Comparison of ENCODE assay signal across 16 cellular contexts in the genomic region with DNA sequence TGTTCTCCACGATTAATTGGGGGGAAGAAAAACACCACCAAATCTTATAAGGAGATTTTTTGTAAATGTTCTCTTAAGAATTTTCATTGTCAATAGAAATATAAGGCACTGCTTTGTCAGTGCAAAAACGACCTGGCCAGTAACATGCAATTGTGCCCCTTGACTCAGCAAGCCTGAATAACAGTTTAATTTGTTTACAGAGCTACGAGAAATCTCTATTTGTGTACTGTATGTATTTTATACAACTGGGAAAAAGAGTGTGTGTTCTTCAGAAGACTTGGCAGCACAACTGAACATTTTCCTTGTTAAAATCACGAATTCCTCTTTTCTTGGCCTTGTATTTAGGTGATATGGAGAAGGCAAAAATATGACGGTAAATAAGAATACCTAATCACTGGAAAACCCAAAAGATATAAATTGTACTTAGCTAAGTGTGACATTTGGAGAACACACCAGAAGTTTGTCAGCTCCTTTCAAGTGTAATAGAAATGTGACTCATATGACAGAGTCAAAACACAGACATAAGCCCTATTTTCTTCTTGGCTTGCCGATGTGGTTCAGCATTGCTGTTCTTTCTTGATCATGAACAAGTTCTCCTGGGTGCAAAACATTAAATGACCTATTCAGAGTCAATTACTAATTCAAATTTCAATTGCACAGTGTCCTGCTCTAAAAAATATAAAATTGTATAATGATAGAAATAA.
A peak's percentile ranks its signal among the peaks of the same experiment; 100 is the strongest.
DNase-seq lines count a peak whose midpoint lies in the region; ATAC-seq, FAIRE-seq and TF ChIP-seq lines count a peak whose summit lies in the region.
"Had no signal": no experiment of that assay in that cellular context is flagged by ENCODE, and none has a peak within 500 bp of the region (broad histone marks: within the 10 kb centered on the region; RNA-seq: fewer than 3 reads in every experiment).

No MANE protein-coding gene starts in this region.

- no peak for FAIRE-seq in H1 (lab: Jason Lieb, UNC)
- FAIRE-seq: GM12892 had no signal

- H2AFZ ChIP-seq in GM23248: peak overlapping the region; percentile 60
- H2AFZ ChIP-seq in H1 (ENCODE audit: low read length): 0 out of 2 replicates have a peak overlapping the region, but pooled peaks have one; percentile 52
- H2AFZ ChIP-seq in neuronal stem cell (ENCODE audit: low read length): peak overlapping the region; percentile 64

- H3K79me2 ChIP-seq in GM23248 (ENCODE audit: insufficient read depth) (no peaks in the 10 kb centered on the region), H1 (ENCODE audit: control insufficient read depth in 1 of 2, insufficient read depth in 2 of 2, low read length in 2 of 2) (no peaks in the 10 kb centered on the region)

- H4K91ac ChIP-seq in H1 (replicated peaks; ENCODE audit: insufficient read length, low read length): no peak overlapping the region
- H4K91ac ChIP-seq in neuronal stem cell (ENCODE audit: low read depth, low read length, poor library complexity): no peak overlapping the region

- H3K18ac ChIP-seq in H1 (ENCODE audit: extremely low read depth, low read length) (no peak overlapping the region), neuronal stem cell (ENCODE audit: low read length) (no peak overlapping the region)

- H3K4me3 ChIP-seq in GM23248 (no peak overlapping the region; the same call in 1 of the 2 replicates), H1 (ENCODE audit: extremely low read depth in 1 of 4, insufficient read depth in 2 of 4, low read depth in 3 of 4, low read length in 4 of 4) (no peak overlapping the region), neuronal stem cell (ENCODE audit: low read length in 2 of 2) (no peak overlapping the region)

- H4K20me1 ChIP-seq in GM23248 (ENCODE audit: insufficient read depth) (no peaks in the 10 kb centered on the region), H1 (replicated peaks in 1 of 2; ENCODE audit: control insufficient read depth in 1 of 2, insufficient read depth in 2 of 2, low read length in 2 of 2) (no peaks in the 10 kb centered on the region)

- TF ChIP-seq CTCF in H1 (IDR thresholded peaks at IDR 0.05; ENCODE audit: control extremely low read depth in 1 of 3, insufficient read depth in 1 of 3, low read depth in 1 of 3, low read length in 3 of 3): no peak

- H2BK120ac ChIP-seq in H1 (replicated peaks; ENCODE audit: low read depth, low read length) (no peak overlapping the region), neuronal stem cell (ENCODE audit: low read depth, low read length) (no peak overlapping the region)

- ATAC-seq in HG02970 (IDR thresholded peaks at IDR 0.05; ENCODE audit: low FRiP score, unreplicated experiment): no peak
- ATAC-seq: CD8-positive, alpha-beta T cell; T-helper 17 cell had no signal

- no peaks in the 10 kb centered on the region for H3K9me2 ChIP-seq in GM23248 (ENCODE audit: insufficient read depth)

- H3K27me3 ChIP-seq in GM23248 (replicated peaks; ENCODE audit: insufficient read depth) (no peaks in the 10 kb centered on the region), H1 (replicated peaks in 1 of 4; ENCODE audit: control insufficient read depth in 3 of 4, extremely low read depth in 1 of 4, insufficient read depth in 3 of 4, low read length in 3 of 4) (no peaks in the 10 kb centered on the region), neuronal stem cell (ENCODE audit: control insufficient read depth in 3 of 3, insufficient read depth in 3 of 3, low read depth in 1 of 3, low read length in 3 of 3) (no peaks in the 10 kb centered on the region)

- H3K14ac ChIP-seq in H1 (ENCODE audit: insufficient read length) (no peak overlapping the region), neuronal stem cell (ENCODE audit: low read length) (no peak overlapping the region)

- no peak overlapping the region for H3K4ac ChIP-seq in H1 (replicated peaks; ENCODE audit: insufficient read length, low read depth, low read length)
- no peak overlapping the region for H3K4ac ChIP-seq in neuronal stem cell (ENCODE audit: low read length)

- CTCF ChIA-PET in H1 (lab: Charles Lee; ENCODE audit: partially characterized antibody): interaction anchor here (1.9 kb wide), 1 partner anchor 9 kb away, joined by 5 read pairs; no protein-coding TSS in a partner anchor

- H3K56ac ChIP-seq in H1 (replicated peaks; ENCODE audit: insufficient read length, low read depth, low read length): no peak overlapping the region

- TF ChIP-seq RAD21 in H1 (IDR thresholded peaks at IDR 0.05 in 1 of 2, conservative IDR thresholded peaks at IDR 0.05 in 1 of 2; ENCODE audit: low read depth in 2 of 2, low read length in 2 of 2): no peak

- no peak overlapping the region for H4K5ac ChIP-seq in H1 (ENCODE audit: insufficient read length, low read depth, low read length)

- POLR2A ChIA-PET in H1 (lab: Charles Lee; ENCODE audit: partially characterized antibody): no interaction called here

- no peaks in the 10 kb centered on the region for H3K79me1 ChIP-seq in H1 (ENCODE audit: low read depth, low read length)
- no peaks in the 10 kb centered on the region for H3K79me1 ChIP-seq in neuronal stem cell (ENCODE audit: low read depth, low read length)

- H3K27ac ChIP-seq in GM23248: no peak overlapping the region
- H3K27ac ChIP-seq in H1 (ENCODE audit: low read depth, low read length): no peak overlapping the region
- no peak overlapping the region for H3K27ac ChIP-seq in neuronal stem cell (replicated peaks; ENCODE audit: low read length)

- no peak for TF ChIP-seq EP300 in H1 (IDR thresholded peaks at IDR 0.05; ENCODE audit: borderline replicate concordance in 1 of 2, low read depth in 2 of 2, low read length in 2 of 2)

- in situ Hi-C loops in GM23248 (cut with MboI): no loop called here

- H3K9ac ChIP-seq in GM23248: no peak overlapping the region
- H3K9ac ChIP-seq in H1 (replicated peaks in 1 of 4; ENCODE audit: extremely low read depth in 1 of 4, low read depth in 3 of 4, low read length in 3 of 4): no peak overlapping the region
- no peak overlapping the region for H3K9ac ChIP-seq in neuronal stem cell (ENCODE audit: low read depth, low read length, poor library complexity)

- no peak overlapping the region for H2BK5ac ChIP-seq in H1 (ENCODE audit: low read depth, low read length)
- no peak overlapping the region for H2BK5ac ChIP-seq in neuronal stem cell (ENCODE audit: low read length)

- H2BK12ac ChIP-seq in H1 (ENCODE audit: low read depth, low read length) (no peak overlapping the region), neuronal stem cell (ENCODE audit: low read length) (no peak overlapping the region)

- no peaks in the 10 kb centered on the region for H3K9me3 ChIP-seq in GM23248 (ENCODE audit: low read depth)
- H3K9me3 ChIP-seq in H1 (ENCODE audit: insufficient read depth in 2 of 2, low read depth in 1 of 2, low read length in 1 of 2): no peaks in the 10 kb centered on the region
- no peaks in the 10 kb centered on the region for H3K9me3 ChIP-seq in neuronal stem cell (replicated peaks in 1 of 2; ENCODE audit: control insufficient read depth in 2 of 2, insufficient read depth in 1 of 2, low read depth in 1 of 2, low read length in 2 of 2)

- H3K23ac ChIP-seq in H1 (ENCODE audit: insufficient read length) (no peak overlapping the region), neuronal stem cell (ENCODE audit: low read depth, low read length, poor library complexity) (no peak overlapping the region)

- H4K8ac ChIP-seq in H1 (ENCODE audit: extremely low read depth, insufficient read depth, low read length): no peak overlapping the region
- no peak overlapping the region for H4K8ac ChIP-seq in neuronal stem cell (ENCODE audit: low read depth, low read length)

- 6 to 9% methylated on average over 6 of the region's 6 CpGs for WGBS in GM23248 (ENCODE audit: low coverage in 1 of 2, low lambda C conversion rate in 2 of 2, missing lambda C conversion rate in 2 of 2), 2 experiments
- WGBS in H1 (ENCODE audit: extremely low coverage in 1 of 2, insufficient coverage in 1 of 2, insufficient read length in 1 of 2, insufficient replicate concordance in 2 of 2, low coverage in 1 of 2, low lambda C conversion rate in 2 of 2, missing lambda C conversion rate in 1 of 2), 2 experiments: 89% methylated on average over 6 of the region's 6 CpGs; no CpG with 5 or more reads in 1 of the 2 experiments
- WGBS in neuronal stem cell (ENCODE audit: extremely low coverage in 2 of 2, insufficient read length in 2 of 2, insufficient replicate concordance in 1 of 2), 2 donors: no CpG with 5 or more reads among the region's 6 CpGs

- peaks cover 12% of the 10 kb centered on the region for H3K4me1 ChIP-seq in GM23248 (ENCODE audit: insufficient read depth)
- H3K4me1 ChIP-seq in H1 (replicated peaks in 1 of 4; ENCODE audit: control insufficient read depth in 3 of 4, insufficient read depth in 4 of 4, low read length in 3 of 4): no peaks in the 10 kb centered on the region
- H3K4me1 ChIP-seq in neuronal stem cell (ENCODE audit: control insufficient read depth in 2 of 2, insufficient read depth in 1 of 2, low read depth in 1 of 2, low read length in 2 of 2): no peaks in the 10 kb centered on the region

- no peak overlapping the region for H2BK20ac ChIP-seq in H1 (ENCODE audit: low read length)

- H3K23me2 ChIP-seq in H1 (ENCODE audit: low read depth, low read length): no peaks in the 10 kb centered on the region

- no peaks in the 10 kb centered on the region for H3F3A ChIP-seq in GM23248 (ENCODE audit: insufficient read depth)

- no peaks in the 10 kb centered on the region for H3K36me3 ChIP-seq in GM23248 (ENCODE audit: low read depth)
- no peaks in the 10 kb centered on the region for H3K36me3 ChIP-seq in H1 (ENCODE audit: control insufficient read depth in 2 of 4, insufficient read depth in 4 of 4, low read length in 3 of 4)
- no peaks in the 10 kb centered on the region for H3K36me3 ChIP-seq in neuronal stem cell (replicated peaks in 1 of 2; ENCODE audit: control insufficient read depth in 2 of 2, insufficient read depth in 2 of 2, low read length in 2 of 2)

- DNase-seq in GM23248: peak; percentile 43
- DNase-seq in NCI-H446 treated with DMSO at 0.1 percent for 48 hours (lab: John Stamatoyannopoulos, UW): peak; percentile 40
- DNase-seq in H1 (ENCODE audit: low read depth in 1 of 2, low spot score in 2 of 2): no peak
- DNase-seq in neuronal stem cell (ENCODE audit: low spot score): no peak
- DNase-seq in KG1 (lab: John Stamatoyannopoulos, UW): no peak
- no peak for DNase-seq in central memory CD4-positive, alpha-beta T cell
- DNase-seq: CD8-positive, alpha-beta T cell; GF-D8; NCI-H1417 treated with DMSO at 0.1 percent for 48 hours; NCI-H1930; NCI-H2171 treated with DMSO at 0.1 percent for 48 hours; NCI-H510A treated with DMSO at 0.1 percent for 48 hours; SIG-M5; T-helper 17 cell had no signal

- H2BK15ac ChIP-seq in H1 (ENCODE audit: low read length): no peak overlapping the region
- H2BK15ac ChIP-seq in neuronal stem cell (ENCODE audit: low read length): no peak overlapping the region

- peak overlapping the region; percentile 33 for H3K4me2 ChIP-seq in GM23248 (ENCODE audit: unreplicated experiment)
- no peak overlapping the region for H3K4me2 ChIP-seq in H1 (ENCODE audit: insufficient read depth in 1 of 2, low read depth in 2 of 2, low read length in 2 of 2)
- no peak overlapping the region for H3K4me2 ChIP-seq in neuronal stem cell (ENCODE audit: insufficient read depth, low read length, poor library complexity, severe bottlenecking)

- no peak overlapping the region for H2AK5ac ChIP-seq in H1 (ENCODE audit: low read depth, low read length)
- H2AK5ac ChIP-seq in neuronal stem cell (ENCODE audit: low read depth, low read length): no peak overlapping the region

- no peak for TF ChIP-seq POLR2A in H1 (IDR thresholded peaks at IDR 0.05; ENCODE audit: control extremely low read depth in 1 of 2, low read depth in 2 of 2, low read length in 2 of 2)

Comparison
In these comparisons a context has a peak if more than half of its experiments do, and no peak if none do; other contexts are left out.
1. DNase-seq: peak in GM23248 (single experiment) and NCI-H446 treated with DMSO at 0.1 percent for 48 hours (single experiment); none in H1 (0 of 2), neuronal stem cell (single experiment), KG1 (single experiment) and central memory CD4-positive, alpha-beta T cell (single experiment).
2. Peak in every context shown above with its lines, with median percentiles within 50 percentile points of each other: H2AFZ ChIP-seq.